15 cellular contexts compared by ENCODE assay signal in the genomic region with DNA sequence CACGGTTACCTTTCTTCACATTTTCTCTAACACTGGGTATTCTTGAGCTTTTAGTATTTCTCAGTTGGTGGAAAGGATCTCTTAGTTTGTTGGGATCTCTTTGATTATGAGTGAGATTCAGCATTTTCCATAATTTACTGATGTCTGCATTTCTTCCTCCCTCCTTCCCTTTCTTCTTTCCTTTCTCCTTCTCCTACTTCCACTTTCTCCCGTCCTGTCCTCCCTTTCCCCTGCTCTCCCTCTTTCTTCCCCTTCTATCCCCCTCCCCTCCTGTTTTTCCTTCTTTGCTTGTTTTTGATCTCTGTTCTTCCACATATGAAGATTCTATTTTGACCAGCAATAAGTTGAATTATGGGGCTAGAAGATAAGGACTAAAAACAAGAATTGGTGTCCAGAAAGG.
"Had no signal": no experiment of that assay in that cellular context is flagged by ENCODE, and none has a peak within 500 bp of the region (broad histone marks: within the 10 kb centered on the region; RNA-seq: fewer than 3 reads in every experiment).

No MANE protein-coding gene starts in this region.

- H3K4me3 Mint-ChIP-seq: activated B cell treated with CpG ODN at 0.5 μM for 24 hours; activated naive CD4-positive, alpha-beta T cell treated with anti-CD3 and anti-CD28 coated beads, Interleukin-2, amount 50 U/mL, for 24 hours; dendritic cell treated with granulocyte-macrophage colony-stimulating factor and Interleukin-4, amounts not matched to agents 40 ng/mL and 50 ng/mL, for 4 days; effector memory CD8-positive, alpha-beta T cell; neural crest cell had no signal

- H3K27ac ChIP-seq: esophagus squamous epithelium, heart right ventricle, left ventricle myocardium inferior, tibial nerve had no signal

- ATAC-seq: heart right ventricle had no signal

- H3K27ac Mint-ChIP-seq: activated B cell treated with CpG ODN at 0.5 μM for 24 hours; dendritic cell treated with granulocyte-macrophage colony-stimulating factor and Interleukin-4, amounts not matched to agents 40 ng/mL and 50 ng/mL, for 4 days; progenitor cell of endocrine pancreas had no signal

- H3K27me3 Mint-ChIP-seq: activated B cell treated with CpG ODN at 0.5 μM for 24 hours; activated naive CD4-positive, alpha-beta T cell treated with anti-CD3 and anti-CD28 coated beads, Interleukin-2, amount 50 U/mL, for 24 hours; dendritic cell treated with granulocyte-macrophage colony-stimulating factor and Interleukin-4, amounts not matched to agents 40 ng/mL and 50 ng/mL, for 4 days; effector memory CD8-positive, alpha-beta T cell had no signal

- H3K36me3 ChIP-seq: esophagus squamous epithelium, heart right ventricle, left ventricle myocardium inferior, tibial nerve had no signal

- DNase-seq: activated B cell treated with CpG ODN at 0.5 μM for 24 hours; effector memory CD8-positive, alpha-beta T cell; esophagus squamous epithelium; heart right ventricle; immature natural killer cell; left ventricle myocardium inferior; stimulated activated CD4-positive, alpha-beta T cell treated with anti-CD3 and anti-CD28 coated beads, Interleukin-12 subunit alpha, Interleukin-12 subunit beta, amount 100 ng/mL, for 4 hours; stimulated activated CD4-positive, alpha-beta T cell treated with anti-CD3 and anti-CD28 coated beads, Interleukin-1b, Interleukin-23, amount 100 ng/mL, for 48 hours; stimulated activated naive CD8-positive, alpha-beta T cell treated with anti-CD3 and anti-CD28 coated beads, Interleukin-15, Interleukin-2, amounts not matched to agents 100 U/mL and 50 U/mL, for 24 hours; T-helper 9 cell had no signal

- H3K4me3 ChIP-seq: esophagus squamous epithelium, heart right ventricle, left ventricle myocardium inferior, tibial nerve had no signal

- H3K9me3 Mint-ChIP-seq: activated B cell treated with CpG ODN at 0.5 μM for 24 hours; activated naive CD4-positive, alpha-beta T cell treated with anti-CD3 and anti-CD28 coated beads, Interleukin-2, amount 50 U/mL, for 24 hours; dendritic cell treated with granulocyte-macrophage colony-stimulating factor and Interleukin-4, amounts not matched to agents 40 ng/mL and 50 ng/mL, for 4 days; effector memory CD8-positive, alpha-beta T cell; immature natural killer cell; neural crest cell had no signal

- H3K9me3 ChIP-seq: esophagus squamous epithelium, heart right ventricle, left ventricle myocardium inferior, tibial nerve had no signal

- H3K27me3 ChIP-seq: esophagus squamous epithelium, heart right ventricle, tibial nerve had no signal
